Comparison of ENCODE assay signal across 22 cellular contexts in genomic region chr16:2819179-2819938, GRCh38. TPM values are rescaled to one million over a fixed set of nuclear protein-coding genes. Genes with fewer than 3 reads are reported as not detected.
"Had no signal": no experiment of that assay in that cellular context is flagged by ENCODE, and none has a peak within 500 bp of the region (broad histone marks: within the 10 kb centered on the region; RNA-seq: fewer than 3 reads in every experiment).

No MANE protein-coding gene starts in this region.

- ATAC-seq: activated CD4-positive, alpha-beta T cell treated with anti-CD3 and anti-CD28 coated beads for 36 hours; activated T-cell treated with anti-CD3 and anti-CD28 coated beads, Interleukin-2, amount 50 U/mL, for 4 hours; left ventricle myocardium superior; psoas muscle had no signal

- H3K4me3 Mint-ChIP-seq: activated CD4-positive, alpha-beta memory T cell treated with anti-CD3 and anti-CD28 coated beads, Interleukin-2, amount 10 ng/mL, durations not matched to agents 7 days and 5 days; activated CD4-positive, alpha-beta T cell treated with anti-CD3 and anti-CD28 coated beads for 36 hours; nephron progenitor cell; T-helper 1 cell treated with Interleukin-12 subunit alpha and Interleukin-12 subunit beta and Interleukin-4 antibody, amounts not matched to agents 30 μg/mL and 1 μg/mL, for 36 hours had no signal

- H3K4me1 Mint-ChIP-seq: activated CD4-positive, alpha-beta memory T cell treated with anti-CD3 and anti-CD28 coated beads, Interleukin-2, amount 10 ng/mL, durations not matched to agents 7 days and 5 days; activated CD4-positive, alpha-beta T cell treated with anti-CD3 and anti-CD28 coated beads for 36 hours had no signal

- H3K27ac Mint-ChIP-seq: activated CD4-positive, alpha-beta memory T cell treated with anti-CD3 and anti-CD28 coated beads, Interleukin-2, amount 10 ng/mL, durations not matched to agents 7 days and 5 days; activated CD4-positive, alpha-beta T cell treated with anti-CD3 and anti-CD28 coated beads for 36 hours; nephron progenitor cell; T-helper 1 cell treated with Interleukin-12 subunit alpha and Interleukin-12 subunit beta and Interleukin-4 antibody, amounts not matched to agents 30 μg/mL and 1 μg/mL, for 36 hours had no signal

- H3K27me3 ChIP-seq: cardiac muscle cell, right lobe of liver had no signal

- H3K4me3 ChIP-seq: cardiac muscle cell, coronary artery, esophagus squamous epithelium, psoas muscle, right lobe of liver had no signal

- H3K9me3 Mint-ChIP-seq: activated CD4-positive, alpha-beta memory T cell treated with anti-CD3 and anti-CD28 coated beads, Interleukin-2, amount 10 ng/mL, durations not matched to agents 7 days and 5 days; activated T-cell treated with anti-CD3 and anti-CD28 coated beads, Interleukin-2, amount 50 U/mL, for 4 hours; nephron progenitor cell; T-helper 1 cell treated with Interleukin-12 subunit alpha and Interleukin-12 subunit beta and Interleukin-4 antibody, amounts not matched to agents 30 μg/mL and 1 μg/mL, for 36 hours had no signal

- H3K27me3 Mint-ChIP-seq: activated CD4-positive, alpha-beta T cell treated with anti-CD3 and anti-CD28 coated beads for 36 hours had no signal

- H3K36me3 ChIP-seq: cardiac muscle cell, esophagus squamous epithelium, right lobe of liver, WERI-Rb-1 had no signal

- H3K27ac ChIP-seq: cardiac muscle cell, coronary artery, esophagus squamous epithelium, psoas muscle, right lobe of liver, WERI-Rb-1 had no signal

- DNase-seq: activated CD4-positive, alpha-beta memory T cell treated with anti-CD3 and anti-CD28 coated beads, Interleukin-2, amount 10 ng/mL, durations not matched to agents 7 days and 5 days; activated CD4-positive, alpha-beta T cell treated with anti-CD3 and anti-CD28 coated beads for 36 hours; activated gamma-delta T cell treated with Interleukin-2 at 50 U/mL for 16 hours; activated T-cell treated with anti-CD3 and anti-CD28 coated beads, Interleukin-2, amount 50 U/mL, for 4 hours; effector CD4-positive, alpha-beta T cell; esophagus squamous epithelium; glutamatergic neuron; kidney glomerular epithelial cell; left ventricle myocardium superior; nephron progenitor cell; psoas muscle; stimulated activated CD4-positive, alpha-beta T cell treated with anti-CD3 and anti-CD28 coated beads, Interleukin-1b, Interleukin-23, amount 100 ng/mL, for 48 hours; WERI-Rb-1 had no signal

- H3K9me3 ChIP-seq: esophagus squamous epithelium, psoas muscle, right lobe of liver had no signal

- H3K4me1 ChIP-seq: esophagus squamous epithelium, psoas muscle, right lobe of liver had no signal

RNA-seq across cellular contexts. Expression of gene PRSS21, which starts 2.3 kb away (rescaled TPM):
- total RNA-seq: cardiac muscle cell, endothelial cell of umbilical vein, left ventricle myocardium superior, psoas muscle, right lobe of liver had no signal
- polyA plus RNA-seq: cardiac muscle cell had no signal

RNA-seq across cellular contexts. Expression of gene ZG16B, which starts 10.7 kb away (rescaled TPM):
- total RNA-seq: cardiac muscle cell, endothelial cell of umbilical vein, psoas muscle had no signal
- polyA plus RNA-seq: cardiac muscle cell had no signal

RNA-seq across cellular contexts. Expression of gene PRSS41, which starts 21.1 kb away (rescaled TPM):
- total RNA-seq: activated CD4-positive, alpha-beta memory T cell treated with anti-CD3 and anti-CD28 coated beads, Interleukin-2, amount 10 ng/mL, durations not matched to agents 7 days and 5 days; activated CD4-positive, alpha-beta T cell treated with anti-CD3 and anti-CD28 coated beads for 36 hours; activated T-cell treated with anti-CD3 and anti-CD28 coated beads, Interleukin-2, amount 50 U/mL, for 4 hours; cardiac muscle cell; endothelial cell of umbilical vein; esophagus squamous epithelium; fibroblast of villous mesenchyme; left ventricle myocardium superior; omental fat pad; psoas muscle; right lobe of liver had no signal
- polyA plus RNA-seq: adipose tissue, cardiac muscle cell, endothelial cell of umbilical vein, psoas muscle, thymus had no signal

RNA-seq across cellular contexts. Expression of gene PRSS33, which starts 32.0 kb away (rescaled TPM):
- total RNA-seq: activated CD4-positive, alpha-beta memory T cell treated with anti-CD3 and anti-CD28 coated beads, Interleukin-2, amount 10 ng/mL, durations not matched to agents 7 days and 5 days; activated CD4-positive, alpha-beta T cell treated with anti-CD3 and anti-CD28 coated beads for 36 hours; cardiac muscle cell; endothelial cell of umbilical vein; esophagus squamous epithelium; fibroblast of villous mesenchyme; left ventricle myocardium superior; omental fat pad; psoas muscle; right lobe of liver had no signal
- polyA plus RNA-seq: adipose tissue, cardiac muscle cell, endothelial cell of umbilical vein, psoas muscle had no signal

RNA-seq across cellular contexts. Expression of gene PRSS22, which starts 38.6 kb away (rescaled TPM):
- total RNA-seq: activated CD4-positive, alpha-beta memory T cell treated with anti-CD3 and anti-CD28 coated beads, Interleukin-2, amount 10 ng/mL, durations not matched to agents 7 days and 5 days; activated CD4-positive, alpha-beta T cell treated with anti-CD3 and anti-CD28 coated beads for 36 hours; cardiac muscle cell; endothelial cell of umbilical vein; fibroblast of villous mesenchyme; left ventricle myocardium superior; omental fat pad had no signal
- polyA plus RNA-seq: cardiac muscle cell, endothelial cell of umbilical vein had no signal
